In the genomic region with DNA sequence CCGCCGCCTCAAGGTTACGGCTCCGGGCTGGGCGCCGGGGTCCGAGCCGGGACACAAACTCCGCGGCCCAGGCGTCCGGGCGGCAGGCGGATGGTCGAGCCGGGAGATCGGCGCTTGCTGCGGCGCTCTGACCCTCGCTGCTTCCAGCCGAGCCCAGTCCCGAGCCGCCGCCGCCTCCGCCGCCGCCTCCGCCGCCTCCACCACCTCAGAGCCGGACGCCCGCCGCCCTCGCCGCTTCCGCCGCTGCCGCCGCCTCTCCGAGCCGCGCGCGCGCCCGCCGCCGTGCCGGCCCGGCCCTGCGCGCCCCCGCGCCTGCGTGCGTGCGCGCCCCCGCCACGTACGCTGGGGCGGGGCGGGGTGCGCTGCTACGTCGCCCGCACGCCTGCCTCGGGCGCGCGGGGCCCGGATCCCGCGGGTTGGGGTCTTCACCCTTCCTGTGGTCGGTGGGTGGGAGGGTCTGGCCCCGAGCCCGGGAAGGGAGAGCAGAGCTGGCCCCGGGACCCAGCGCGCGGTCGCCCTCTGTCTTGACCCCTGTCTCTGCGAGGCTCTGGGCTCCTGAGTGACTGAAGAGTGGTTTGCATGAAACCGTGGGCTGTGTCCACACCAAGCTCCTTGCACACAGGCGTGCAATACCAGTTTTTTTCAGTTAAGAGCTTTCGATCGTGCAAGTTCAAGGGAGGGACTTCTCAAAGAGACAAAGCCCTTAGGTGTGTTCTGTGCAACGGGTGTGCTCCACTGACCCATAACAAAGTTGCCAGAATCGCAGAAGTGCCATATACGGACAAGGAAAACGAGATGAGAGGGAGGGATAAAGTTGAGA, we compare ENCODE assay signal across 8 cellular contexts. TPM values are rescaled to one million over a fixed set of nuclear protein-coding genes. Genes with fewer than 3 reads are reported as not detected.
DNase-seq lines count a peak whose midpoint lies in the region; ATAC-seq and TF ChIP-seq lines count a peak whose summit lies in the region.

A gene (minus strand): TSS at position 256 of the 820 bp plus-strand sequence. CDS start 328 bp downstream, outside the sequence.

- H3K27me3 ChIP-seq in ovary (no peaks in the 10 kb centered on the region), thymus (ENCODE audit: control insufficient read depth, insufficient read depth) (no peaks in the 10 kb centered on the region)

- peaks cover 6% of the 10 kb centered on the region for H3K9me3 Mint-ChIP-seq in activated naive CD8-positive, alpha-beta T cell treated with anti-CD3 and anti-CD28 coated beads for 36 hours

- H3K36me3 Mint-ChIP-seq in activated naive CD8-positive, alpha-beta T cell treated with anti-CD3 and anti-CD28 coated beads for 36 hours: peaks cover 13% of the 10 kb centered on the region

- H3K27ac ChIP-seq in ovary: peak within 1 kb of the TSS; percentile 97 to 98
- H3K27ac ChIP-seq in thymus (ENCODE audit: low read depth): peak within 1 kb of the TSS; percentile 97

- H3K36me3 ChIP-seq in ovary: no peaks in the 10 kb centered on the region
- H3K36me3 ChIP-seq in thymus (ENCODE audit: control insufficient read depth, insufficient read depth): no peaks in the 10 kb centered on the region

- WGBS in ovary, 3 donors: 0 to 1% (median 0%) methylated on average over 58 to 93 of the region's 94 CpGs
- under 1% methylated on average over 94 of the region's 94 CpGs for WGBS in thymus

- H3K4me1 Mint-ChIP-seq in activated naive CD8-positive, alpha-beta T cell treated with anti-CD3 and anti-CD28 coated beads for 36 hours: peaks cover 35% of the 10 kb centered on the region

- DNase-seq in DMS79 treated with DMSO at 0.1 percent for 48 hours (lab: John Stamatoyannopoulos, UW): peak; percentile 47
- DNase-seq in HuH-7.5 (ENCODE audit: low spot score): peak; percentile 70
- peak; percentile 71 for DNase-seq in SK-N-DZ (ENCODE audit: low spot score)
- peak; percentile 85 for DNase-seq in activated naive CD8-positive, alpha-beta T cell treated with anti-CD3 and anti-CD28 coated beads for 36 hours
- peak; percentile 89 for DNase-seq in Right ventricle myocardium inferior (ENCODE audit: missing footprints)
- peak; percentile 71 to 89 (median 87) for DNase-seq in ovary

- peak; percentile 73 for ATAC-seq in GM21447 (IDR thresholded peaks at IDR 0.05; ENCODE audit: unreplicated experiment)
- ATAC-seq in Right ventricle myocardium inferior: peak; percentile 74

- intact Hi-C loops in Right ventricle myocardium inferior (cut with DNase I) (loop anchor here (2.0 to 10.0 kb wide), 4 partner anchors 23 to 181 kb away; a partner anchor contains a TSS), ovary (cut with DNase I) (loop anchor here (5.0 to 10.0 kb wide), 4 partner anchors 47 to 251 kb away; no protein-coding TSS in a partner anchor)

- H3K4me3 ChIP-seq in ovary (peak within 1 kb of the TSS; percentile 99), thymus (ENCODE audit: low read length) (peak within 1 kb of the TSS; percentile 94)

- H3K4me1 ChIP-seq in ovary (ENCODE audit: insufficient read depth): peaks cover 5% of the 10 kb centered on the region
- H3K4me1 ChIP-seq in thymus (ENCODE audit: control insufficient read depth, insufficient read depth, low read length): peaks cover 8% of the 10 kb centered on the region

- TF ChIP-seq CTCF in ovary (IDR thresholded peaks at IDR 0.05): no peak

- H3K27ac Mint-ChIP-seq in activated naive CD8-positive, alpha-beta T cell treated with anti-CD3 and anti-CD28 coated beads for 36 hours: peak within 1 kb of the TSS; percentile 77

- H3K9me3 ChIP-seq in ovary (no peaks in the 10 kb centered on the region), thymus (ENCODE audit: control insufficient read depth) (no peaks in the 10 kb centered on the region)

- peak; percentile 44 for TF ChIP-seq POLR2A in ovary (IDR thresholded peaks at IDR 0.05)

- TF ChIP-seq EP300 in ovary (IDR thresholded peaks at IDR 0.05): no peak

- H3K27me3 Mint-ChIP-seq in activated naive CD8-positive, alpha-beta T cell treated with anti-CD3 and anti-CD28 coated beads for 36 hours: no peaks in the 10 kb centered on the region

- H3K4me3 Mint-ChIP-seq in activated naive CD8-positive, alpha-beta T cell treated with anti-CD3 and anti-CD28 coated beads for 36 hours: peak within 1 kb of the TSS; percentile 89

RNA-seq across cellular contexts. Expression of the gene that starts here (rescaled TPM):
- polyA plus RNA-seq in SK-N-DZ (2014; cell fraction: cytosol; rRNA removed): 8.2 and 8.9 TPM in 2 replicates
- 10.1 and 12.1 TPM in 2 replicates for polyA plus RNA-seq in SK-N-DZ (2014; cell fraction: nucleus; rRNA removed)
- total RNA-seq in activated naive CD8-positive, alpha-beta T cell treated with anti-CD3 and anti-CD28 coated beads for 36 hours: 10 to 100 TPM; 12.3 TPM
- 9.6 TPM for total RNA-seq in Right ventricle myocardium inferior
- 10 to 100 TPM; 21.9 to 40.3 (median 29.2) TPM for total RNA-seq in ovary
- 10 to 100 TPM; 15.1 to 22.9 TPM for polyA plus RNA-seq in ovary
- polyA plus RNA-seq in thymus: 6.2 TPM

Comparison
In these comparisons a context has a peak if more than half of its experiments do, and no peak if none do; other contexts are left out.
1. Peak in every context shown above with its lines: DNase-seq, ATAC-seq, H3K4me3 ChIP-seq and H3K27ac ChIP-seq.